ENCODE assay signal across 8 cellular contexts in the genomic region with DNA sequence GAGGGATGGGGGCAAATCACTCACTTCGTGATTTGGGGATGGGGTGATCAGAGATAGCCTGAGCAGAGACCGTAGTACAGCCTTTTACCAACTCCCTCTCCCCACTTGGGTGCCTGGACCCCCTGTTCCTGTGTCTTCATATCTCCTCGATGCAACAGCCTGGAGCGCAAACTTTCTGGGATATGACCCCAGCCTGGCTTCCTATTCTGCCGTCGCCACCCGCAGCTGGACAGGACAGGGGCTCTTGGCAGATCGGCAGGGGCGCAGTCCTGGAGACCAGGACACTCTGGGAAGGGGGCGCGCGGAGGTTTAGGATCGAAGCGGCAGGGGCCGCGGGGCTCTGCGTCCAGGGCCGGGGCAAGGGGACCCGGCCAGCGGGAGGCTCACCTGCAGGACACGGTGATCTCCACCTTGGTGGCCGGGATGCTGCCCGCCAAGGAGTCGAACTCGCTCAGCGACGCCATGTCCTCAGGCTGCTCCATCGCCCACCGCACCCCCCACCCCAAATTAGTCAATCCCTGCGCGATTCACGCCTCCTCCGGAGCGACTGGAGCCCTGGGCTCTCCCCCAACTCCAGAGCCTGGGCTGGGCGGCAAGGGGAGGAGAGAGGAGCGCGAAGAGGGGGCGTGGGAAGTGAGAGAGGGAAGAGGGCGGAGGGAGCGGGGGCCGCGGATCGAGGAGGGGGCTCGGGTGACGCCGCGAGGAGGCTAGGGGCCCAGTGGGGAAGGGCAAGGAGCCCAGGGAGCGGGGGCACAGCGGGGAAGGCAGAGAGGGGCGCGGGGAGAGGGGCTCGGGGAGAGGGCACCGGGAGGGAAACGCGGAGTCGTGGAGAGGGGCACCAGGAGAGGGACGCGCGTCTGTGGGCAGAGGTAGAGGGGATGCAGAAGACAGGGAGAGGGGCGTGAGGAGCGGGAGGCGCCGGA. TPM values are rescaled to one million over a fixed set of nuclear protein-coding genes. Genes with fewer than 3 reads are reported as not detected.
DNase-seq lines count a peak whose midpoint lies in the region; ATAC-seq, FAIRE-seq and TF ChIP-seq lines count a peak whose summit lies in the region.

A gene (minus strand): TSS at position 549 of the 923 bp plus-strand sequence. CDS start 67 bp downstream, at position 482.

- no peaks in the 10 kb centered on the region for H3K9me1 ChIP-seq in keratinocyte (ENCODE audit: control insufficient read depth, extremely low read depth, insufficient read depth, low read length)

- H4K20me1 ChIP-seq in keratinocyte (ENCODE audit: control insufficient read depth, extremely low read depth, insufficient read depth, low read length) = no peaks in the 10 kb centered on the region

- H3K4me1 ChIP-seq in keratinocyte (ENCODE audit: control insufficient read depth, extremely low read depth, insufficient read depth, low read length) (peaks cover 4% of the 10 kb centered on the region), thymus (ENCODE audit: control insufficient read depth, insufficient read depth, low read length) (peaks cover 16% of the 10 kb centered on the region)

- DNase-seq in Right ventricle myocardium inferior (ENCODE audit: missing footprints) (no peak), cardiac septum (ENCODE audit: low spot score) (no peak), astrocyte of the hippocampus (ENCODE audit: low read depth, low spot score) (peak; percentile 39), keratinocyte (ENCODE audit: low read depth, low spot score) (no peak), CD1c-positive myeloid dendritic cell (ENCODE audit: extremely low spot score) (no peak), NCI-H2196 treated with DMSO at 0.1 percent for 48 hours (lab: John Stamatoyannopoulos, UW; ENCODE audit: unreplicated experiment) (no peak)

- peaks cover 46% of the 10 kb centered on the region for H3K27me3 ChIP-seq in keratinocyte (ENCODE audit: control insufficient read depth, extremely low read depth, insufficient read depth, low read length)
- H3K27me3 ChIP-seq in thymus (ENCODE audit: control insufficient read depth, insufficient read depth) = peaks cover 27% of the 10 kb centered on the region

- no peak within 1 kb of the TSS for H2AFZ ChIP-seq in keratinocyte (ENCODE audit: control insufficient read depth, low read length)

- H3K9me3 ChIP-seq in keratinocyte (ENCODE audit: control insufficient read depth, low read depth, low read length) (no peaks in the 10 kb centered on the region), thymus (ENCODE audit: control insufficient read depth) (peaks cover 1% of the 10 kb centered on the region)

- peak within 1 kb of the TSS; percentile 75 for H3K4me2 ChIP-seq in keratinocyte (ENCODE audit: control insufficient read depth, extremely low read depth, insufficient read depth, low read depth, low read length)

- FAIRE-seq in keratinocyte (lab: Jason Lieb, UNC) = no peak

- H3K36me3 ChIP-seq in keratinocyte (ENCODE audit: control insufficient read depth in 2 of 2, extremely low read depth in 1 of 2, insufficient read depth in 2 of 2, low read length in 2 of 2) (no peaks in the 10 kb centered on the region), thymus (ENCODE audit: control insufficient read depth, insufficient read depth) (no peaks in the 10 kb centered on the region)

- dilution Hi-C loops in keratinocyte (cut with MboI; ENCODE audit: extremely low pct_ligation_motif_present, low sequenced_read_pairs) = no loop called here

- 9% methylated on average over 63 of the region's 63 CpGs for WGBS in thymus

- no peak for TF ChIP-seq CTCF in keratinocyte (optimal IDR thresholded peaks at IDR 0.05 in 1 of 3, IDR thresholded peaks at IDR 0.05 in 1 of 3, conservative IDR thresholded peaks at IDR 0.05 in 1 of 3; ENCODE audit: extremely low read depth in 1 of 3, insufficient read depth in 2 of 3, low read length in 3 of 3)

- H3K27ac ChIP-seq in keratinocyte (ENCODE audit: control insufficient read depth, insufficient read depth, low read length) (no peak within 1 kb of the TSS), thymus (ENCODE audit: low read depth) (no peak within 1 kb of the TSS)

- no peaks in the 10 kb centered on the region for H3K79me2 ChIP-seq in keratinocyte (ENCODE audit: control insufficient read depth, insufficient read depth, low read length)

- ATAC-seq in Right ventricle myocardium inferior (peak; percentile 17), GM21367 (IDR thresholded peaks at IDR 0.05; ENCODE audit: unreplicated experiment) (no peak)

- intact Hi-C loops in Right ventricle myocardium inferior (cut with DNase I) (no loop called here), cardiac septum (cut with DNase I) (loop anchor here (10.0 kb wide), 1 partner anchor 224 kb away; no protein-coding TSS in a partner anchor)

- no peak within 1 kb of the TSS for H3K9ac ChIP-seq in keratinocyte (ENCODE audit: control insufficient read depth, extremely low read depth, insufficient read depth, low read length)

- H3K4me3 ChIP-seq in keratinocyte (ENCODE audit: control insufficient read depth in 2 of 3, extremely low read depth in 1 of 3, insufficient read depth in 2 of 3, low read depth in 1 of 3, low read length in 3 of 3) (peak within 1 kb of the TSS; percentile 25 to 49 (median 34)), thymus (ENCODE audit: low read length) (peak within 1 kb of the TSS; percentile 55)

RNA-seq across cellular contexts. Expression of the gene that starts here (rescaled TPM):
- 10.9 TPM for total RNA-seq in Right ventricle myocardium inferior
- 6.7 TPM for total RNA-seq in cardiac septum
- polyA plus RNA-seq in keratinocyte = 0.02 to 0.09 TPM (median 0.05 TPM) in 3 replicates
- polyA plus RNA-seq in keratinocyte (2011; ENCODE audit: low read depth) = not detected
- 0.06 TPM in 1 of 2 replicates, not detected in the other for polyA plus RNA-seq in keratinocyte (2011; cell fraction: cytosol; rRNA removed)
- polyA plus RNA-seq in keratinocyte (2011; cell fraction: nucleus; rRNA removed) = not detected in 2 replicates
- polyA plus RNA-seq in keratinocyte (2012; ENCODE audit: low replicate concordance) = not detected in 2 replicates
- not detected in 3 replicates for polyA minus RNA-seq in keratinocyte
- polyA minus RNA-seq in keratinocyte (2011; cell fraction: cytosol; rRNA and poly(A)+ RNA removed) = not detected
- not detected in 2 replicates for polyA minus RNA-seq in keratinocyte (2011; cell fraction: nucleus; rRNA and poly(A)+ RNA removed)
- polyA plus RNA-seq in thymus = 3.4 TPM
